2 cellular contexts compared by ENCODE assay signal in the genomic region with DNA sequence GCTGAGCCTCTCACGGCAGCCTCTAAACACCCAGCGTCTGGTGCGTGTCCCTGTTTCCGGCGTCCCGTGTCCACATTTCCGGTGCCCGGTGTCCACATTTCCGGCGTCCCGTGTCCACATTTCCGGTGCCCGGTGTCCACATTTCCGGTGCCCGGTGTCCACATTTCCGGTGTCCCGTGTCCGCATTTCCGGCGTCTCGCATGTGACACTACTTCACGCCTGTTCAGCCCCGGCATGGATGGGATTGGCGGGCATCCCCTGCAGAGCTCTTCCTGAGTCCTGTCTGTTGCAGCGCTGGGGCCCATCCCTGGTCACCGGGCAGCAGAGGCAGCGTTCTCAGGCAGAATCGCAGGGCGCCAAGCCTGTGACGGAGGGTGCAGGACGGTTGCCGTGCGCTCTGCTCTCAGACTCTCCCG.
TF ChIP-seq lines count a peak whose summit lies in the region.

No MANE protein-coding gene starts in this region.

TF ChIP-seq in GM23338, 12 proteins besides CTCF, POLR2A, EP300 and RAD21:
- no peak for TF ChIP-seq EZH2 (IDR thresholded peaks at IDR 0.05; ENCODE audit: low read depth, unreplicated experiment)
- TF ChIP-seq, protein P1, sequence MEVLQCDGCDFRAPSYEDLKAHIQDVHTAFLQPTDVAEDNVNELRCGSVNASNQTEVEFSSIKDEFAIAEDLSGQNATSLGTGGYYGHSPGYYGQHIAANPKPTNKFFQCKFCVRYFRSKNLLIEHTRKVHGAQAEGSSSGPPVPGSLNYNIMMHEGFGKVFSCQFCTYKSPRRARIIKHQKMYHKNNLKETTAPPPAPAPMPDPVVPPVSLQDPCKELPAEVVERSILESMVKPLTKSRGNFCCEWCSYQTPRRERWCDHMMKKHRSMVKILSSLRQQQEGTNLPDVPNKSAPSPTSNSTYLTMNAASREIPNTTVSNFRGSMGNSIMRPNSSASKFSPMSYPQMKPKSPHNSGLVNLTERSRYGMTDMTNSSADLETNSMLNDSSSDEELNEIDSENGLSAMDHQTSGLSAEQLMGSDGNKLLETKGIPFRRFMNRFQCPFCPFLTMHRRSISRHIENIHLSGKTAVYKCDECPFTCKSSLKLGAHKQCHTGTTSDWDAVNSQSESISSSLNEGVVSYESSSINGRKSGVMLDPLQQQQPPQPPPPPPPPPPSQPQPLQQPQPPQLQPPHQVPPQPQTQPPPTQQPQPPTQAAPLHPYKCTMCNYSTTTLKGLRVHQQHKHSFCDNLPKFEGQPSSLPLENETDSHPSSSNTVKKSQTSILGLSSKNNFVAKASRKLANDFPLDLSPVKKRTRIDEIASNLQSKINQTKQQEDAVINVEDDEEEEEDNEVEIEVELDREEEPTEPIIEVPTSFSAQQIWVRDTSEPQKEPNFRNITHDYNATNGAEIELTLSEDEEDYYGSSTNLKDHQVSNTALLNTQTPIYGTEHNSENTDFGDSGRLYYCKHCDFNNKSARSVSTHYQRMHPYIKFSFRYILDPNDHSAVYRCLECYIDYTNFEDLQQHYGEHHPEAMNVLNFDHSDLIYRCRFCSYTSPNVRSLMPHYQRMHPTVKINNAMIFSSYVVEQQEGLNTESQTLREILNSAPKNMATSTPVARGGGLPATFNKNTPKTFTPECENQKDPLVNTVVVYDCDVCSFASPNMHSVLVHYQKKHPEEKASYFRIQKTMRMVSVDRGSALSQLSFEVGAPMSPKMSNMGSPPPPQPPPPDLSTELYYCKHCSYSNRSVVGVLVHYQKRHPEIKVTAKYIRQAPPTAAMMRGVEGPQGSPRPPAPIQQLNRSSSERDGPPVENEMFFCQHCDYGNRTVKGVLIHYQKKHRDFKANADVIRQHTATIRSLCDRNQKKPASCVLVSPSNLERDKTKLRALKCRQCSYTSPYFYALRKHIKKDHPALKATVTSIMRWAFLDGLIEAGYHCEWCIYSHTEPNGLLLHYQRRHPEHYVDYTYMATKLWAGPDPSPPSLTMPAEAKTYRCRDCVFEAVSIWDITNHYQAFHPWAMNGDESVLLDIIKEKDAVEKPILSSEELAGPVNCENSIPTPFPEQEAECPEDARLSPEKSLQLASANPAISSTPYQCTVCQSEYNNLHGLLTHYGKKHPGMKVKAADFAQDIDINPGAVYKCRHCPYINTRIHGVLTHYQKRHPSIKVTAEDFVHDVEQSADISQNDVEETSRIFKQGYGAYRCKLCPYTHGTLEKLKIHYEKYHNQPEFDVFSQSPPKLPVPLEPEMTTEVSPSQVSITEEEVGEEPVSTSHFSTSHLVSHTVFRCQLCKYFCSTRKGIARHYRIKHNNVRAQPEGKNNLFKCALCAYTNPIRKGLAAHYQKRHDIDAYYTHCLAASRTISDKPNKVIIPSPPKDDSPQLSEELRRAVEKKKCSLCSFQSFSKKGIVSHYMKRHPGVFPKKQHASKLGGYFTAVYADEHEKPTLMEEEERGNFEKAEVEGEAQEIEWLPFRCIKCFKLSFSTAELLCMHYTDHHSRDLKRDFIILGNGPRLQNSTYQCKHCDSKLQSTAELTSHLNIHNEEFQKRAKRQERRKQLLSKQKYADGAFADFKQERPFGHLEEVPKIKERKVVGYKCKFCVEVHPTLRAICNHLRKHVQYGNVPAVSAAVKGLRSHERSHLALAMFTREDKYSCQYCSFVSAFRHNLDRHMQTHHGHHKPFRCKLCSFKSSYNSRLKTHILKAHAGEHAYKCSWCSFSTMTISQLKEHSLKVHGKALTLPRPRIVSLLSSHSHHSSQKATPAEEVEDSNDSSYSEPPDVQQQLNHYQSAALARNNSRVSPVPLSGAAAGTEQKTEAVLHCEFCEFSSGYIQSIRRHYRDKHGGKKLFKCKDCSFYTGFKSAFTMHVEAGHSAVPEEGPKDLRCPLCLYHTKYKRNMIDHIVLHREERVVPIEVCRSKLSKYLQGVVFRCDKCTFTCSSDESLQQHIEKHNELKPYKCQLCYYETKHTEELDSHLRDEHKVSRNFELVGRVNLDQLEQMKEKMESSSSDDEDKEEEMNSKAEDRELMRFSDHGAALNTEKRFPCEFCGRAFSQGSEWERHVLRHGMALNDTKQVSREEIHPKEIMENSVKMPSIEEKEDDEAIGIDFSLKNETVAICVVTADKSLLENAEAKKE (CRISPR knock-in tag; IDR thresholded peaks at IDR 0.05), result no peak
- TF ChIP-seq STAT1 (IDR thresholded peaks at IDR 0.05; ENCODE audit: unreplicated experiment), result no peak
- no peak for TF ChIP-seq CREB1 (CRISPR knock-in tag; IDR thresholded peaks at IDR 0.05; ENCODE audit: low read depth)
- TF ChIP-seq, protein P2, sequence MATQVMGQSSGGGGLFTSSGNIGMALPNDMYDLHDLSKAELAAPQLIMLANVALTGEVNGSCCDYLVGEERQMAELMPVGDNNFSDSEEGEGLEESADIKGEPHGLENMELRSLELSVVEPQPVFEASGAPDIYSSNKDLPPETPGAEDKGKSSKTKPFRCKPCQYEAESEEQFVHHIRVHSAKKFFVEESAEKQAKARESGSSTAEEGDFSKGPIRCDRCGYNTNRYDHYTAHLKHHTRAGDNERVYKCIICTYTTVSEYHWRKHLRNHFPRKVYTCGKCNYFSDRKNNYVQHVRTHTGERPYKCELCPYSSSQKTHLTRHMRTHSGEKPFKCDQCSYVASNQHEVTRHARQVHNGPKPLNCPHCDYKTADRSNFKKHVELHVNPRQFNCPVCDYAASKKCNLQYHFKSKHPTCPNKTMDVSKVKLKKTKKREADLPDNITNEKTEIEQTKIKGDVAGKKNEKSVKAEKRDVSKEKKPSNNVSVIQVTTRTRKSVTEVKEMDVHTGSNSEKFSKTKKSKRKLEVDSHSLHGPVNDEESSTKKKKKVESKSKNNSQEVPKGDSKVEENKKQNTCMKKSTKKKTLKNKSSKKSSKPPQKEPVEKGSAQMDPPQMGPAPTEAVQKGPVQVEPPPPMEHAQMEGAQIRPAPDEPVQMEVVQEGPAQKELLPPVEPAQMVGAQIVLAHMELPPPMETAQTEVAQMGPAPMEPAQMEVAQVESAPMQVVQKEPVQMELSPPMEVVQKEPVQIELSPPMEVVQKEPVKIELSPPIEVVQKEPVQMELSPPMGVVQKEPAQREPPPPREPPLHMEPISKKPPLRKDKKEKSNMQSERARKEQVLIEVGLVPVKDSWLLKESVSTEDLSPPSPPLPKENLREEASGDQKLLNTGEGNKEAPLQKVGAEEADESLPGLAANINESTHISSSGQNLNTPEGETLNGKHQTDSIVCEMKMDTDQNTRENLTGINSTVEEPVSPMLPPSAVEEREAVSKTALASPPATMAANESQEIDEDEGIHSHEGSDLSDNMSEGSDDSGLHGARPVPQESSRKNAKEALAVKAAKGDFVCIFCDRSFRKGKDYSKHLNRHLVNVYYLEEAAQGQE (IDR thresholded peaks at IDR 0.05; ENCODE audit: unreplicated experiment), result no peak
- TF ChIP-seq ZNF331 (CRISPR knock-in tag; IDR thresholded peaks at IDR 0.05; ENCODE audit: low read depth), result no peak
- TF ChIP-seq, protein P3, sequence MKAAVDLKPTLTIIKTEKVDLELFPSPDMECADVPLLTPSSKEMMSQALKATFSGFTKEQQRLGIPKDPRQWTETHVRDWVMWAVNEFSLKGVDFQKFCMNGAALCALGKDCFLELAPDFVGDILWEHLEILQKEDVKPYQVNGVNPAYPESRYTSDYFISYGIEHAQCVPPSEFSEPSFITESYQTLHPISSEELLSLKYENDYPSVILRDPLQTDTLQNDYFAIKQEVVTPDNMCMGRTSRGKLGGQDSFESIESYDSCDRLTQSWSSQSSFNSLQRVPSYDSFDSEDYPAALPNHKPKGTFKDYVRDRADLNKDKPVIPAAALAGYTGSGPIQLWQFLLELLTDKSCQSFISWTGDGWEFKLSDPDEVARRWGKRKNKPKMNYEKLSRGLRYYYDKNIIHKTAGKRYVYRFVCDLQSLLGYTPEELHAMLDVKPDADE (IDR thresholded peaks at IDR 0.05), result no peak
- no peak for TF ChIP-seq JUNB (IDR thresholded peaks at IDR 0.05; ENCODE audit: unreplicated experiment)
- TF ChIP-seq EZH2phosphoT487 (IDR thresholded peaks at IDR 0.05; ENCODE audit: unreplicated experiment), result no peak

TF ChIP-seq in H1, 55 proteins besides CTCF, POLR2A, EP300 and RAD21:
- TF ChIP-seq GTF2F1 (IDR thresholded peaks at IDR 0.05; ENCODE audit: borderline replicate concordance, low read depth, low read length), result no peak
- TF ChIP-seq RXRA (IDR thresholded peaks at IDR 0.05; ENCODE audit: insufficient read depth, low read depth, low read length), result no peak
- no peak for TF ChIP-seq NANOG (IDR thresholded peaks at IDR 0.05; ENCODE audit: insufficient read depth, low read depth, low read length, poor library complexity, severe bottlenecking)
- TF ChIP-seq SUZ12 (IDR thresholded peaks at IDR 0.05; ENCODE audit: low read length), result no peak
- no peak for TF ChIP-seq CEBPB (IDR thresholded peaks at IDR 0.05; ENCODE audit: low read depth, low read length)
- TF ChIP-seq ZNF274 (IDR thresholded peaks at IDR 0.05; ENCODE audit: borderline replicate concordance, extremely low read depth, low read length), result no peak
- no peak for TF ChIP-seq MAFK (IDR thresholded peaks at IDR 0.05; ENCODE audit: low read depth, low read length)
- no peak for TF ChIP-seq CBX5 (IDR thresholded peaks at IDR 0.05; ENCODE audit: low read depth, low read length)
- no peak for TF ChIP-seq RFX5 (IDR thresholded peaks at IDR 0.05; ENCODE audit: borderline replicate concordance, low read depth, low read length)
- no peak for TF ChIP-seq RNF2 (IDR thresholded peaks at IDR 0.05; ENCODE audit: borderline replicate concordance, low read depth, low read length, missing control alignments, poor library complexity, severe bottlenecking)
- no peak for TF ChIP-seq SP1 (IDR thresholded peaks at IDR 0.05; ENCODE audit: low read depth, low read length)
